8 cellular contexts compared by ENCODE assay signal in genomic region chr3:107065094-107065861, GRCh38.
DNase-seq lines count a peak whose midpoint lies in the region; ATAC-seq and TF ChIP-seq lines count a peak whose summit lies in the region.

No MANE protein-coding gene starts in this region.

- DNase-seq in CD8-positive, alpha-beta memory T cell = peak in 1 of 5 donors; percentile 9
- peak; percentile 47 for DNase-seq in NCI-H1694 treated with DMSO at 0.1 percent for 48 hours (lab: John Stamatoyannopoulos, UW)
- no peak for DNase-seq in mesothelial cell of epicardium (ENCODE audit: low spot score in 2 of 2, unreplicated experiment in 2 of 2)
- no peak for DNase-seq in activated gamma-delta T cell (lab: John Stamatoyannopoulos, UW)
- no peak for DNase-seq in stimulated activated CD4-positive, alpha-beta T cell treated with anti-CD3 and anti-CD28 coated beads, Interleukin-2, amount 100 ng/mL, for 48 hours
- no peak for DNase-seq in suprapubic skin (ENCODE audit: low spot score in 2 of 2)

- TF ChIP-seq CTCF in mesothelial cell of epicardium (IDR thresholded peaks at IDR 0.05; ENCODE audit: unreplicated experiment) (no peak), suprapubic skin (IDR thresholded peaks at IDR 0.05) (no peak)

- no peak overlapping the region for H3K4me3 ChIP-seq in CD8-positive, alpha-beta memory T cell (ENCODE audit: low read length)
- H3K4me3 ChIP-seq in suprapubic skin = no peak overlapping the region

- H3K36me3 Mint-ChIP-seq in CD8-positive, alpha-beta memory T cell = no peaks in the 10 kb centered on the region
- peaks cover 4% of the 10 kb centered on the region for H3K36me3 Mint-ChIP-seq in mesothelial cell of epicardium

- H3K9me3 ChIP-seq in CD8-positive, alpha-beta memory T cell (ENCODE audit: low read length) = no peaks in the 10 kb centered on the region
- H3K9me3 ChIP-seq in suprapubic skin = no peaks in the 10 kb centered on the region

- peaks cover 12 to 14% (median 13%) of the 10 kb centered on the region in 3 donors for H3K4me1 Mint-ChIP-seq in CD8-positive, alpha-beta memory T cell
- H3K4me1 Mint-ChIP-seq in mesothelial cell of epicardium = peaks cover 46% of the 10 kb centered on the region

- no peak for TF ChIP-seq EP300 in suprapubic skin (IDR thresholded peaks at IDR 0.05)

- POLR2A ChIA-PET in CD8-positive, alpha-beta memory T cell (lab: Charles Lee) = no interaction called here

- ATAC-seq in GM21423 (IDR thresholded peaks at IDR 0.05; ENCODE audit: unreplicated experiment) = no peak

- peaks cover 4 to 14% of the 10 kb centered on the region in 2 donors for H3K27me3 Mint-ChIP-seq in CD8-positive, alpha-beta memory T cell
- H3K27me3 Mint-ChIP-seq in mesothelial cell of epicardium (ENCODE audit: low read depth) = no peaks in the 10 kb centered on the region

- peak overlapping the region in 5 of 8 donors; percentile 42 to 79 (median 59) for H3K27ac Mint-ChIP-seq in CD8-positive, alpha-beta memory T cell
- peak overlapping the region; percentile 52 for H3K27ac Mint-ChIP-seq in mesothelial cell of epicardium

- peak overlapping the region; percentile 1 to 65 (median 33) for H3K4me3 Mint-ChIP-seq in CD8-positive, alpha-beta memory T cell
- H3K4me3 Mint-ChIP-seq in mesothelial cell of epicardium = no peak overlapping the region

- no peaks in the 10 kb centered on the region for H3K9me3 Mint-ChIP-seq in CD8-positive, alpha-beta memory T cell
- H3K9me3 Mint-ChIP-seq in mesothelial cell of epicardium = peaks cover 5% of the 10 kb centered on the region

- peaks cover 10% of the 10 kb centered on the region for H3K4me1 ChIP-seq in CD8-positive, alpha-beta memory T cell (ENCODE audit: insufficient read depth, low read length)
- H3K4me1 ChIP-seq in suprapubic skin = peaks cover 8% of the 10 kb centered on the region

- H3K36me3 ChIP-seq in CD8-positive, alpha-beta memory T cell (ENCODE audit: insufficient read depth, low read length) = no peaks in the 10 kb centered on the region
- H3K36me3 ChIP-seq in suprapubic skin = no peaks in the 10 kb centered on the region

- H3K27me3 ChIP-seq in CD8-positive, alpha-beta memory T cell (ENCODE audit: insufficient read depth, low read length, poor library complexity, severe bottlenecking) = no peaks in the 10 kb centered on the region
- H3K27me3 ChIP-seq in suprapubic skin = no peaks in the 10 kb centered on the region

- CTCF ChIA-PET in CD8-positive, alpha-beta memory T cell (lab: Charles Lee) = interaction anchor here (0.7 to 1.4 kb wide), 2 partner anchors 7 to 12 kb away, joined by 3 to 5 read pairs; no protein-coding TSS in a partner anchor

- no peak for TF ChIP-seq POLR2A in suprapubic skin (IDR thresholded peaks at IDR 0.05)

- WGBS in suprapubic skin = 27% methylated on average over 13 of the region's 13 CpGs

- H3K27ac ChIP-seq in CD8-positive, alpha-beta memory T cell (ENCODE audit: low read depth, low read length) = no peak overlapping the region
- H3K27ac ChIP-seq in angular gyrus (ENCODE audit: low read depth, low read length) (peak overlapping the region; percentile 37), suprapubic skin (no peak overlapping the region)
